ENCODE assay signal across 8 cellular contexts in genomic region chr2:196171248-196171871, GRCh38. TPM values are rescaled to one million over a fixed set of nuclear protein-coding genes. Genes with fewer than 3 reads are reported as not detected.
A peak's percentile ranks its signal among the peaks of the same experiment; 100 is the strongest.
DNase-seq lines count a peak whose midpoint lies in the region; ATAC-seq, FAIRE-seq and TF ChIP-seq lines count a peak whose summit lies in the region.

Gene STK17B (minus strand): TSS chr2:196171578. CDS start chr2:196163383, 8,195 bp downstream.

- H3K4me3 ChIP-seq in astrocyte (ENCODE audit: insufficient read depth, low read depth, low read length), result peak within 1 kb of the TSS; percentile 95
- peak within 1 kb of the TSS; percentile 90 for H3K4me3 ChIP-seq in hepatocyte

- H3K4me3 Mint-ChIP-seq in astrocyte (ENCODE audit: unreplicated experiment), result peak within 1 kb of the TSS; percentile 99

- H3K36me3 Mint-ChIP-seq in astrocyte (ENCODE audit: low read depth, unreplicated experiment), result peaks cover 4% of the 10 kb centered on the region

- WGBS in hepatocyte (ENCODE audit: low lambda C conversion rate, missing lambda C conversion rate), result 1% methylated on average over 41 of the region's 72 CpGs

- ATAC-seq in GM18499 (IDR thresholded peaks at IDR 0.05; ENCODE audit: insufficient read depth, unreplicated experiment) (peak; percentile 19), HG02884 (IDR thresholded peaks at IDR 0.05; ENCODE audit: unreplicated experiment) (peak; percentile 46)

- H3K36me3 ChIP-seq in astrocyte (ENCODE audit: insufficient read depth, low read length), result no peaks in the 10 kb centered on the region
- H3K36me3 ChIP-seq in hepatocyte (replicated peaks; ENCODE audit: insufficient read depth, low read depth), result no peaks in the 10 kb centered on the region

- H3K4me1 ChIP-seq in astrocyte (ENCODE audit: insufficient read depth, low read length) (peaks cover 24% of the 10 kb centered on the region), hepatocyte (ENCODE audit: insufficient read depth) (no peaks in the 10 kb centered on the region)

- H3K9me3 ChIP-seq in astrocyte (ENCODE audit: insufficient read depth, low read depth, low read length) (no peaks in the 10 kb centered on the region), hepatocyte (ENCODE audit: low read depth) (no peaks in the 10 kb centered on the region)

- no peaks in the 10 kb centered on the region for H3K9me3 Mint-ChIP-seq in astrocyte (ENCODE audit: unreplicated experiment)

- no peak for TF ChIP-seq CTCF in astrocyte (IDR thresholded peaks at IDR 0.05; ENCODE audit: insufficient read depth, low read depth, low read length)
- no peak for TF ChIP-seq CTCF in hepatocyte (IDR thresholded peaks at IDR 0.05; ENCODE audit: poor library complexity)

- peak; percentile 86 for DNase-seq in NCI-H2029 (lab: John Stamatoyannopoulos, UW)
- peak; percentile 96 for DNase-seq in T-helper 22 cell (ENCODE audit: low read depth)
- peak; percentile 83 for DNase-seq in astrocyte (ENCODE audit: low read depth)
- peak; percentile 97 for DNase-seq in hepatocyte (ENCODE audit: low spot score)
- peak; percentile 81 for DNase-seq in renal cortical epithelial cell (ENCODE audit: low read depth)
- no peak for DNase-seq in OCI-M2 (lab: John Stamatoyannopoulos, UW; ENCODE audit: unreplicated experiment)

- H3K27me3 ChIP-seq in astrocyte (ENCODE audit: insufficient read depth, low read length) (peaks cover 7% of the 10 kb centered on the region), hepatocyte (no peaks in the 10 kb centered on the region)

- H3K4me2 ChIP-seq in astrocyte (ENCODE audit: low read length) (peak within 1 kb of the TSS; percentile 86), hepatocyte (peak within 1 kb of the TSS; percentile 90)

- H2AFZ ChIP-seq in astrocyte (ENCODE audit: low read depth, low read length), result peak within 1 kb of the TSS; percentile 75
- H2AFZ ChIP-seq in hepatocyte, result peak within 1 kb of the TSS; percentile 89

- H4K20me1 ChIP-seq in astrocyte (ENCODE audit: insufficient read depth, low read length) (no peaks in the 10 kb centered on the region), hepatocyte (ENCODE audit: insufficient read depth, poor library complexity, severe bottlenecking) (peaks cover 8% of the 10 kb centered on the region)

- peak within 1 kb of the TSS; percentile 95 for H3K9ac ChIP-seq in astrocyte (ENCODE audit: low read length)

- H3K27me3 Mint-ChIP-seq in astrocyte (ENCODE audit: low read depth, unreplicated experiment), result peaks cover 9% of the 10 kb centered on the region

- FAIRE-seq in astrocyte (lab: Jason Lieb, UNC), result no peak

- H3K79me2 ChIP-seq in astrocyte (ENCODE audit: insufficient read depth, low read length), result peaks cover 48% of the 10 kb centered on the region
- peaks cover 42% of the 10 kb centered on the region for H3K79me2 ChIP-seq in hepatocyte

- H3K9me2 ChIP-seq in hepatocyte (replicated peaks; ENCODE audit: insufficient read depth), result no peaks in the 10 kb centered on the region

- H3K27ac ChIP-seq in astrocyte (ENCODE audit: low read depth, low read length) (peak within 1 kb of the TSS; percentile 89), hepatocyte (peak within 1 kb of the TSS; percentile 93)

- H3K4me1 Mint-ChIP-seq in astrocyte (ENCODE audit: low read depth, unreplicated experiment), result peaks cover 10% of the 10 kb centered on the region

- peak within 1 kb of the TSS; percentile 92 for H3K27ac Mint-ChIP-seq in astrocyte (ENCODE audit: unreplicated experiment)

RNA-seq across cellular contexts. Expression of gene STK17B, which starts in this region (rescaled TPM):
- total RNA-seq in astrocyte (42.6 and 51.7 TPM in 2 replicates), hepatocyte (32.4 and 45.5 TPM in 2 replicates), renal cortical epithelial cell (21.5 and 32.8 TPM in 2 replicates)
- 6.4 and 7.2 TPM in 2 replicates for polyA plus RNA-seq in hepatocyte
